Comparison of ENCODE assay signal across 12 cellular contexts in the genomic region with DNA sequence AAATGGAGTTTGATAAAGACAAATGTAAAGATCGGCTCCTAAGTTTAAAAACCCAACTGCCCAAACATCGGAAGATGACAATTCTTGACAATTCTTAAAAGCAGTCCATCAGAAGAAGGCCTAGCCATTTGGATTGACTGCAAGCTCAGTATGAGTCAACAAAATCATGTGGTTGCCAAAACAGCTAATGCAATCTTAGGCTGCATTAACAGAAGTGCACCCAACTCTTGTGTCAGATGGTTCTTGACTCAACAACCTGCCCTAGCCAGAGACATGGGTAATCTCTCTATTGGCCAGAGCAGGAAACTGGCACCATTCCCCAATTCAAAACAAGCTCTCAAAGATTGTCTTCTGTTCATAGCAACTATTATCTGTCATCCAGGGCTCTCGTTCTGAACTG. TPM values are rescaled to one million over a fixed set of nuclear protein-coding genes. Genes with fewer than 3 reads are reported as not detected.
DNase-seq lines count a peak whose midpoint lies in the region; ATAC-seq and TF ChIP-seq lines count a peak whose summit lies in the region.
"Had no signal": no experiment of that assay in that cellular context is flagged by ENCODE, and none has a peak within 500 bp of the region (broad histone marks: within the 10 kb centered on the region; RNA-seq: fewer than 3 reads in every experiment).

No MANE protein-coding gene starts in this region.

- TF ChIP-seq CTCF in omental fat pad (IDR thresholded peaks at IDR 0.05): no peak

- ATAC-seq in esophagus mucosa (peak; percentile 93), omental fat pad (ENCODE audit: low FRiP score) (peak; percentile 52), GM19395 (IDR thresholded peaks at IDR 0.05; ENCODE audit: unreplicated experiment) (no peak)

- DNase-seq in GM04503 (ENCODE audit: low read depth) (peak; percentile 78), NOMO-1 treated with dmso at 0.1 percent for 144 hours (lab: John Stamatoyannopoulos, UW; ENCODE audit: unreplicated experiment) (peak; percentile 16), omental fat pad (ENCODE audit: low spot score) (no peak), activated T-cell treated with anti-CD3 and anti-CD28 coated beads for 4 hours (no peak), anterior cingulate cortex (lab: John Stamatoyannopoulos, UW) (no peak)
- no peak for DNase-seq in stimulated activated naive CD4-positive, alpha-beta T cell (lab: John Stamatoyannopoulos, UW)
- DNase-seq: activated T-cell treated with anti-CD3 and anti-CD28 coated beads, Interleukin-2, amount 50 U/mL, for 1 hour; NCI-H2081 treated with DMSO at 0.1 percent for 48 hours; stimulated activated naive CD4-positive, alpha-beta T cell treated with Interleukin-2 at 50 U/mL for 16 hours had no signal

RNA-seq across cellular contexts. Expression of a gene that starts 9.9 kb away (rescaled TPM):
- total RNA-seq in esophagus mucosa (8.3 TPM), omental fat pad (10 to 100 TPM; 20.4 to 85.0 (median 44.4) TPM)

RNA-seq across cellular contexts. Expression of a gene that starts 35.4 kb away (rescaled TPM):
- total RNA-seq in esophagus mucosa (97.8 TPM), omental fat pad (10 to 100 TPM; 68.7 to 99.2 (median 90.2) TPM)

RNA-seq across cellular contexts. Expression of a gene that starts 53.0 kb away (rescaled TPM):
- not detected for total RNA-seq in esophagus mucosa
- not detected for total RNA-seq in omental fat pad
- total RNA-seq: T-helper 1 cell treated with Interleukin-12 subunit alpha and Interleukin-12 subunit beta and Interleukin-4 antibody, amounts not matched to agents 30 ng/mL and 1 ng/mL, for 36 hours had no signal

Comparison
In these comparisons a context has a peak if more than half of its experiments do, and no peak if none do; other contexts are left out.
1. DNase-seq: peak in GM04503 (single experiment) and NOMO-1 treated with dmso at 0.1 percent for 144 hours (single experiment); none in omental fat pad (single experiment), stimulated activated naive CD4-positive, alpha-beta T cell (0 of 6), activated T-cell treated with anti-CD3 and anti-CD28 coated beads for 4 hours (single experiment) and anterior cingulate cortex (0 of 58).